Comparison of ENCODE assay signal across 13 cellular contexts in genomic region chr1:168430348-168430747, GRCh38.
"Had no signal": no experiment of that assay in that cellular context is flagged by ENCODE, and none has a peak within 500 bp of the region (broad histone marks: within the 10 kb centered on the region; RNA-seq: fewer than 3 reads in every experiment).

No MANE protein-coding gene starts in this region.

- H3K36me3 ChIP-seq: breast epithelium, lower lobe of right lung, pancreas, tibial artery, vagina, WERI-Rb-1 had no signal

- ATAC-seq: lower lobe of right lung; pancreas; stimulated activated memory B cell treated with anti-CD40 and anti-IgM and Interleukin-4, amounts not matched to agents 10 μg/mL and 1 μg/mL and 100 μg/mL, for 72 hours had no signal

- H3K4me3 ChIP-seq: breast epithelium, lower lobe of right lung, pancreas, tibial artery, vagina had no signal

- H3K4me1 ChIP-seq: breast epithelium, pancreas had no signal

- H3K27me3 ChIP-seq: breast epithelium, pancreas, vagina had no signal

- DNase-seq: activated CD4-positive, alpha-beta memory T cell treated with anti-CD3 and anti-CD28 coated beads for 36 hours; activated naive CD4-positive, alpha-beta T cell treated with Interleukin-2 at 50 U/mL for 16 hours; aorta; erythroblast; hypothalamus; lower lobe of right lung; pancreas; stimulated activated CD4-positive, alpha-beta T cell treated with anti-CD3 and anti-CD28 coated beads, Interleukin-2, amount 100 ng/mL, for 48 hours; tibial artery; WERI-Rb-1 had no signal

- H3K9me3 ChIP-seq: breast epithelium, lower lobe of right lung, pancreas, tibial artery, vagina had no signal

- H3K27ac ChIP-seq: breast epithelium, lower lobe of right lung, pancreas, tibial artery, vagina, WERI-Rb-1 had no signal
